ENCODE assay signal across 20 cellular contexts in genomic region chr18:50631831-50632285, GRCh38.
DNase-seq lines count a peak whose midpoint lies in the region; ATAC-seq, FAIRE-seq and TF ChIP-seq lines count a peak whose summit lies in the region.
"Had no signal": no experiment of that assay in that cellular context is flagged by ENCODE, and none has a peak within 500 bp of the region (broad histone marks: within the 10 kb centered on the region; RNA-seq: fewer than 3 reads in every experiment).

No MANE protein-coding gene starts in this region.

- no peak for FAIRE-seq in kidney (lab: Jason Lieb, UNC)
- FAIRE-seq: bronchial epithelial cell had no signal

- intact Hi-C loops in left ventricle myocardium inferior (cut with micrococcal nuclease) = no loop called here
- intact Hi-C loops in kidney (cut with DNase I) = no loop called here

- H3K4me1 Mint-ChIP-seq in brain = peaks cover 41% of the 10 kb centered on the region
- H3K4me1 Mint-ChIP-seq: activated CD4-positive, alpha-beta T cell treated with anti-CD3 and anti-CD28 coated beads, Interleukin-2, amount 10 ng/mL, durations not matched to agents 7 days and 5 days; natural killer cell had no signal

- no peak overlapping the region for H3K4me3 Mint-ChIP-seq in brain
- H3K4me3 Mint-ChIP-seq: activated CD4-positive, alpha-beta T cell treated with anti-CD3 and anti-CD28 coated beads, Interleukin-2, amount 10 ng/mL, durations not matched to agents 7 days and 5 days; natural killer cell had no signal

- H3K4me1 ChIP-seq in left ventricle myocardium inferior (peaks cover 34% of the 10 kb centered on the region), stomach smooth muscle (ENCODE audit: control insufficient read depth, insufficient read depth, low read length) (peaks cover 76% of the 10 kb centered on the region), SJCRH30 (no peaks in the 10 kb centered on the region), kidney (ENCODE audit: control insufficient read depth in 1 of 2, insufficient read depth in 1 of 2, low read depth in 1 of 2, low read length in 2 of 2) (no peaks in the 10 kb centered on the region)
- H3K4me1 ChIP-seq: tibial nerve had no signal

- no peaks in the 10 kb centered on the region for H3K36me3 ChIP-seq in MG63
- H3K36me3 ChIP-seq in left ventricle myocardium inferior = no peaks in the 10 kb centered on the region
- H3K36me3 ChIP-seq in stomach smooth muscle (ENCODE audit: control insufficient read depth in 2 of 2, insufficient read depth in 2 of 2, low read length in 2 of 2) = no peaks in the 10 kb centered on the region
- H3K36me3 ChIP-seq in SJCRH30 = no peaks in the 10 kb centered on the region
- no peaks in the 10 kb centered on the region for H3K36me3 ChIP-seq in kidney (ENCODE audit: control insufficient read depth in 1 of 2, insufficient read depth in 2 of 2, low read length in 2 of 2)
- H3K36me3 ChIP-seq: ovary, tibial nerve had no signal

- no peak overlapping the region for H3K4me3 ChIP-seq in MG63
- H3K4me3 ChIP-seq in left ventricle myocardium inferior = no peak overlapping the region
- no peak overlapping the region for H3K4me3 ChIP-seq in stomach smooth muscle (ENCODE audit: low read length in 2 of 2)
- H3K4me3 ChIP-seq in SJCRH30 = no peak overlapping the region
- no peak overlapping the region for H3K4me3 ChIP-seq in kidney (ENCODE audit: low read length in 2 of 2)
- H3K4me3 ChIP-seq: ovary, tibial nerve had no signal

- TF ChIP-seq CTCF in brain (conservative IDR thresholded peaks at IDR 0.05) (no peak), left ventricle myocardium inferior (IDR thresholded peaks at IDR 0.05; ENCODE audit: borderline replicate concordance) (no peak), kidney (IDR thresholded peaks at IDR 0.05; ENCODE audit: borderline replicate concordance, extremely low read depth, insufficient read depth) (no peak)

- H3K9me3 ChIP-seq in MG63 = no peaks in the 10 kb centered on the region
- no peaks in the 10 kb centered on the region for H3K9me3 ChIP-seq in left ventricle myocardium inferior (replicated peaks)
- H3K9me3 ChIP-seq in stomach smooth muscle (ENCODE audit: control insufficient read depth in 2 of 2, low read length in 2 of 2) = no peaks in the 10 kb centered on the region
- no peaks in the 10 kb centered on the region for H3K9me3 ChIP-seq in SJCRH30 (replicated peaks)
- H3K9me3 ChIP-seq in kidney (ENCODE audit: control insufficient read depth in 1 of 2, low read length in 2 of 2) = no peaks in the 10 kb centered on the region
- H3K9me3 ChIP-seq: ovary, tibial nerve had no signal

- peaks cover 12% of the 10 kb centered on the region for H3K36me3 Mint-ChIP-seq in brain
- H3K36me3 Mint-ChIP-seq: natural killer cell had no signal

- no peaks in the 10 kb centered on the region for H3K27me3 ChIP-seq in MG63
- H3K27me3 ChIP-seq in left ventricle myocardium inferior (ENCODE audit: low read depth) = no peaks in the 10 kb centered on the region
- H3K27me3 ChIP-seq in stomach smooth muscle (ENCODE audit: control insufficient read depth in 1 of 2, insufficient read depth in 2 of 2, low read length in 2 of 2) = no peaks in the 10 kb centered on the region
- H3K27me3 ChIP-seq in SJCRH30 = no peaks in the 10 kb centered on the region
- H3K27me3 ChIP-seq: ovary, tibial nerve had no signal

- H3K9ac ChIP-seq in stomach smooth muscle (ENCODE audit: low read length in 2 of 2) (no peak overlapping the region), kidney (ENCODE audit: low read length in 2 of 2) (no peak overlapping the region)
- H3K9ac ChIP-seq: KMS-11 had no signal

- H3K27me3 Mint-ChIP-seq in brain = no peaks in the 10 kb centered on the region

- peak overlapping the region in 3 of 5 experiments; percentile 6 to 62 (median 16) for H3K27ac Mint-ChIP-seq in brain
- H3K27ac Mint-ChIP-seq: activated CD4-positive, alpha-beta T cell treated with anti-CD3 and anti-CD28 coated beads, Interleukin-2, amount 10 ng/mL, durations not matched to agents 7 days and 5 days; natural killer cell had no signal

- DNase-seq in MG63 = peak; percentile 38
- DNase-seq in left ventricle myocardium inferior = no peak
- DNase-seq in SJCRH30 = no peak
- DNase-seq in kidney = no peak
- DNase-seq: activated CD4-positive, alpha-beta T cell treated with anti-CD3 and anti-CD28 coated beads, Interleukin-2, amount 10 ng/mL, durations not matched to agents 7 days and 5 days; AML-193; foreskin fibroblast; H7; natural killer cell; NCI-H187; NCI-H510A; ovary; SHP77; stimulated activated naive CD4-positive, alpha-beta T cell had no signal

- ATAC-seq in HG02852 (IDR thresholded peaks at IDR 0.05; ENCODE audit: unreplicated experiment) = no peak
- ATAC-seq: natural killer cell had no signal

- peak overlapping the region; percentile 37 for H3K27ac ChIP-seq in left ventricle myocardium inferior (replicated peaks)
- H3K27ac ChIP-seq in stomach smooth muscle (ENCODE audit: low read length) = peak overlapping the region; percentile 69
- H3K27ac ChIP-seq in SJCRH30 = no peak overlapping the region
- H3K27ac ChIP-seq in kidney (ENCODE audit: low read depth in 2 of 2, low read length in 2 of 2) = no peak overlapping the region
- H3K27ac ChIP-seq: KMS-11, ovary, tibial nerve had no signal

- no peaks in the 10 kb centered on the region for H3K9me3 Mint-ChIP-seq in brain
- H3K9me3 Mint-ChIP-seq: activated CD4-positive, alpha-beta T cell treated with anti-CD3 and anti-CD28 coated beads, Interleukin-2, amount 10 ng/mL, durations not matched to agents 7 days and 5 days; natural killer cell had no signal

Comparison
In these comparisons a context has a peak if more than half of its experiments do, and no peak if none do; other contexts are left out.
1. H3K27ac ChIP-seq: peak in left ventricle myocardium inferior (single experiment) and stomach smooth muscle (single experiment); none in SJCRH30 (single experiment) and kidney (0 of 2).